Comparison of ENCODE assay signal across 8 cellular contexts in genomic region chr19:43934055-43934984, GRCh38. TPM values are rescaled to one million over a fixed set of nuclear protein-coding genes. Genes with fewer than 3 reads are reported as not detected.
DNase-seq lines count a peak whose midpoint lies in the region; ATAC-seq and TF ChIP-seq lines count a peak whose summit lies in the region.

No MANE protein-coding gene starts in this region.

- intact Hi-C loops in activated CD4-positive, alpha-beta T cell treated with anti-CD3 and anti-CD28 coated beads for 36 hours (cut with DNase I, micrococcal nuclease) = loop anchor here in 1 of 2 experiments (10.0 kb wide), 2 partner anchors 110 to 160 kb away; partner anchors contain the start of genes ZNF224 and ZNF283

- H3K4me3 ChIP-seq in epithelial cell of esophagus (ENCODE audit: low read length) = peak overlapping the region; percentile 86

- POLR2A ChIA-PET in activated CD4-positive, alpha-beta T cell treated with anti-CD3 and anti-CD28 coated beads for 36 hours (lab: Charles Lee) = interaction anchor here (1.0 to 1.2 kb wide), 2 partner anchors 17 to 33 kb away, joined by 3 to 5 read pairs; partner anchors contain the start of gene ZNF221
- POLR2A ChIA-PET in RWPE1 (lab: Yijun Ruan, JAX; ENCODE audit: low non-redundant PET) = no interaction called here

- TF ChIP-seq CTCF in RWPE1 (conservative IDR thresholded peaks at IDR 0.05; ENCODE audit: low read depth) (no peak), epithelial cell of esophagus (IDR thresholded peaks at IDR 0.05; ENCODE audit: insufficient read depth, low read depth, low read length, missing control alignments) (no peak), neural crest cell (conservative IDR thresholded peaks at IDR 0.05) (no peak)

- H3K27ac Mint-ChIP-seq in activated CD4-positive, alpha-beta T cell treated with anti-CD3 and anti-CD28 coated beads for 36 hours = peak overlapping the region; percentile 91
- peak overlapping the region; percentile 92 for H3K27ac Mint-ChIP-seq in neural crest cell (ENCODE audit: unreplicated experiment)

- CTCF ChIA-PET in activated CD4-positive, alpha-beta T cell treated with anti-CD3 and anti-CD28 coated beads for 36 hours (lab: Charles Lee) = interaction anchor here (0.9 to 1.3 kb wide), 4 partner anchors 9 to 106 kb away, joined by 3 to 7 read pairs (median 4); partner anchors contain the start of genes ZNF221 and ZNF230
- CTCF ChIA-PET in RWPE1 (lab: Yijun Ruan, JAX) = no interaction called here

- H3K9me3 Mint-ChIP-seq in activated CD4-positive, alpha-beta T cell treated with anti-CD3 and anti-CD28 coated beads for 36 hours (ENCODE audit: low read depth) = peaks cover 3% of the 10 kb centered on the region
- peaks cover 7% of the 10 kb centered on the region for H3K9me3 Mint-ChIP-seq in neural crest cell

- H3K4me3 Mint-ChIP-seq in activated CD4-positive, alpha-beta T cell treated with anti-CD3 and anti-CD28 coated beads for 36 hours = peak overlapping the region; percentile 93
- H3K4me3 Mint-ChIP-seq in neural crest cell = peak overlapping the region; percentile 100

- ATAC-seq in activated CD4-positive, alpha-beta T cell treated with anti-CD3 and anti-CD28 coated beads for 36 hours = peak; percentile 49
- no peak for ATAC-seq in HG02885 (IDR thresholded peaks at IDR 0.05; ENCODE audit: poor library complexity, unreplicated experiment)

- H3K4me1 Mint-ChIP-seq in activated CD4-positive, alpha-beta T cell treated with anti-CD3 and anti-CD28 coated beads for 36 hours = peaks cover 22% of the 10 kb centered on the region
- H3K4me1 Mint-ChIP-seq in neural crest cell = peaks cover 15% of the 10 kb centered on the region

- DNase-seq in activated CD4-positive, alpha-beta T cell treated with anti-CD3 and anti-CD28 coated beads for 36 hours = no peak
- DNase-seq in activated CD4-positive, alpha-beta T cell treated with anti-CD3 and anti-CD28 coated beads for 48 hours = no peak
- DNase-seq in RWPE1 (ENCODE audit: low spot score) (peak; percentile 13), epithelial cell of esophagus (ENCODE audit: low read depth) (peak; percentile 13), neural crest cell (ENCODE audit: low read depth, low spot score) (no peak), GM19238 (ENCODE audit: insufficient read length, low spot score) (no peak)
- DNase-seq in stimulated activated CD4-positive, alpha-beta T cell treated with anti-CD3 and anti-CD28 coated beads, Interleukin-4, amount 100 ng/mL, for 4 hours = no peak

- peaks cover 41% of the 10 kb centered on the region for H3K36me3 Mint-ChIP-seq in activated CD4-positive, alpha-beta T cell treated with anti-CD3 and anti-CD28 coated beads for 36 hours (ENCODE audit: low read depth)
- peaks cover 36% of the 10 kb centered on the region for H3K36me3 Mint-ChIP-seq in neural crest cell (ENCODE audit: low read depth)

- peak overlapping the region; percentile 87 for H3K27ac ChIP-seq in RWPE1

- no peaks in the 10 kb centered on the region for H3K27me3 Mint-ChIP-seq in activated CD4-positive, alpha-beta T cell treated with anti-CD3 and anti-CD28 coated beads for 36 hours
- H3K27me3 Mint-ChIP-seq in neural crest cell (ENCODE audit: low read depth) = peaks cover 8% of the 10 kb centered on the region

RNA-seq across cellular contexts. Expression of gene ZNF45, which starts 0.8 kb away (rescaled TPM):
- total RNA-seq in activated CD4-positive, alpha-beta T cell treated with anti-CD3 and anti-CD28 coated beads for 36 hours = 10 to 100 TPM in 1 of 2 experiments, 1 to 10 TPM in 1; 9.6 to 12.1 TPM
- total RNA-seq in neural crest cell = 21.6 and 22.9 TPM in 2 replicates

RNA-seq across cellular contexts. Expression of gene ZNF221, which starts 16.7 kb away (rescaled TPM):
- 1 to 10 TPM; 1.8 to 1.9 TPM for total RNA-seq in activated CD4-positive, alpha-beta T cell treated with anti-CD3 and anti-CD28 coated beads for 36 hours
- total RNA-seq in neural crest cell = 11.6 and 14.3 TPM in 2 replicates

RNA-seq across cellular contexts. Expression of gene ZNF155, which starts 49.7 kb away (rescaled TPM):
- total RNA-seq in activated CD4-positive, alpha-beta T cell treated with anti-CD3 and anti-CD28 coated beads for 36 hours = 1 to 10 TPM; 4.5 to 6.0 TPM
- total RNA-seq in neural crest cell = 8.8 and 11.9 TPM in 2 replicates

RNA-seq across cellular contexts. Expression of gene ZNF404, which starts 50.6 kb away (rescaled TPM):
- 1 to 10 TPM; 2.4 to 3.0 TPM for total RNA-seq in activated CD4-positive, alpha-beta T cell treated with anti-CD3 and anti-CD28 coated beads for 36 hours
- 3.5 and 3.8 TPM in 2 replicates for total RNA-seq in neural crest cell

Comparison
In these comparisons a context has a peak if more than half of its experiments do, and no peak if none do; other contexts are left out.
1. DNase-seq: peak in RWPE1 (single experiment) and epithelial cell of esophagus (single experiment); none in activated CD4-positive, alpha-beta T cell treated with anti-CD3 and anti-CD28 coated beads for 36 hours (single experiment), activated CD4-positive, alpha-beta T cell treated with anti-CD3 and anti-CD28 coated beads for 48 hours (single experiment), neural crest cell (single experiment), GM19238 (single experiment) and stimulated activated CD4-positive, alpha-beta T cell treated with anti-CD3 and anti-CD28 coated beads, Interleukin-4, amount 100 ng/mL, for 4 hours (0 of 2).